ENCODE assay signal across 17 cellular contexts in genomic region chr20:1806456-1806855, GRCh38.
A peak's percentile ranks its signal among the peaks of the same experiment; 100 is the strongest.
DNase-seq lines count a peak whose midpoint lies in the region; TF ChIP-seq lines count a peak whose summit lies in the region.
"Had no signal": no experiment of that assay in that cellular context is flagged by ENCODE, and none has a peak within 500 bp of the region (broad histone marks: within the 10 kb centered on the region; RNA-seq: fewer than 3 reads in every experiment).

No MANE protein-coding gene starts in this region.

- no peak for TF ChIP-seq CTCF in HL-60 (IDR thresholded peaks at IDR 0.05; ENCODE audit: insufficient read depth, low read length)
- TF ChIP-seq CTCF in neutrophil (IDR thresholded peaks at IDR 0.05): no peak

- DNase-seq in HL-60 (ENCODE audit: low read depth in 1 of 2, low spot score in 1 of 2) (no peak), caudate nucleus (lab: John Stamatoyannopoulos, UW) (no peak), epithelial cell of prostate (ENCODE audit: low read depth, low spot score) (no peak), NCI-H510A (lab: John Stamatoyannopoulos, UW) (no peak), NCI-H748 (lab: John Stamatoyannopoulos, UW; ENCODE audit: unreplicated experiment) (no peak), dedifferentiated amniotic fluid mesenchymal stem cell (ENCODE audit: extremely low spot score) (no peak), HT-29 (ENCODE audit: low spot score) (no peak)
- DNase-seq: BE2C; EL; Kasumi-1; NCI-H1417; NCI-H1694 treated with DMSO at 0.1 percent for 48 hours; NCI-H2107; NCI-H510A treated with DMSO at 0.1 percent for 48 hours; NCI-H774; NK-92 treated with Interleukin-12 subunit alpha and Interleukin-12 subunit beta, amount 100 ng/mL, for 24 hours had no signal

- no peaks in the 10 kb centered on the region for H3K9me3 ChIP-seq in neutrophil
- H3K9me3 ChIP-seq: BE2C had no signal

- H3K27ac ChIP-seq in HL-60 (replicated peaks): peak overlapping the region; percentile 96
- peak overlapping the region; percentile 19 for H3K27ac ChIP-seq in caudate nucleus (ENCODE audit: low read depth, low read length)
- peak overlapping the region; percentile 74 for H3K27ac ChIP-seq in epithelial cell of prostate
- H3K27ac ChIP-seq in neutrophil: peak overlapping the region; percentile 99

- H3K4me3 ChIP-seq in HL-60 (replicated peaks; ENCODE audit: insufficient read depth, low read length) (no peak overlapping the region), neutrophil (ENCODE audit: low read depth in 1 of 2, low read length in 1 of 2) (peak overlapping the region in 1 of 2 experiments; percentile 0)

- H3K4me1 ChIP-seq in neutrophil (ENCODE audit: control insufficient read depth in 1 of 2, insufficient read depth in 1 of 2, low read depth in 1 of 2, low read length in 1 of 2): peaks cover 96 to 100% of the 10 kb centered on the region in 2 experiments
- H3K4me1 ChIP-seq: BE2C had no signal

- H3K27me3 ChIP-seq in HL-60 (ENCODE audit: insufficient read depth, poor library complexity, severe bottlenecking): no peaks in the 10 kb centered on the region
- H3K27me3 ChIP-seq in neutrophil: no peaks in the 10 kb centered on the region

- H3K36me3 ChIP-seq in neutrophil: peaks cover 8% of the 10 kb centered on the region
- H3K36me3 ChIP-seq: BE2C had no signal

Comparison
In these comparisons a context has a peak if more than half of its experiments do, and no peak if none do; other contexts are left out.
1. H3K27ac ChIP-seq: peak in every context shown above with its lines; median percentile 99 in neutrophil; 96 in HL-60; 74 in epithelial cell of prostate; 19 in caudate nucleus.